Comparison of ENCODE assay signal across 13 cellular contexts in genomic region chr1:157403608-157404007, GRCh38.
A peak's percentile ranks its signal among the peaks of the same experiment; 100 is the strongest.
DNase-seq lines count a peak whose midpoint lies in the region; ATAC-seq, FAIRE-seq and TF ChIP-seq lines count a peak whose summit lies in the region.
"Had no signal": no experiment of that assay in that cellular context is flagged by ENCODE, and none has a peak within 500 bp of the region (broad histone marks: within the 10 kb centered on the region; RNA-seq: fewer than 3 reads in every experiment).

No MANE protein-coding gene starts in this region.

- POLR2A ChIA-PET in H1 (lab: Charles Lee; ENCODE audit: partially characterized antibody), result no interaction called here

- no peak for TF ChIP-seq EP300 in H1 (IDR thresholded peaks at IDR 0.05; ENCODE audit: borderline replicate concordance in 1 of 2, low read depth in 2 of 2, low read length in 2 of 2)

- no peak overlapping the region for H2BK15ac ChIP-seq in H1 (ENCODE audit: low read length)

- H4K20me1 ChIP-seq in H1 (replicated peaks in 1 of 2; ENCODE audit: control insufficient read depth in 1 of 2, insufficient read depth in 2 of 2, low read length in 2 of 2), result no peaks in the 10 kb centered on the region

- H3K4me3 Mint-ChIP-seq in nephron progenitor cell, result no peak overlapping the region

- WGBS in H1 (ENCODE audit: extremely low coverage in 1 of 2, insufficient coverage in 1 of 2, insufficient read length in 1 of 2, insufficient replicate concordance in 2 of 2, low coverage in 1 of 2, low lambda C conversion rate in 2 of 2, missing lambda C conversion rate in 1 of 2), 2 experiments, result 89% methylated on average over 1 of the region's 1 CpG; no CpG with 5 or more reads in 1 of the 2 experiments

- H2BK20ac ChIP-seq in H1 (ENCODE audit: low read length), result no peak overlapping the region

- CTCF ChIA-PET in H1 (lab: Charles Lee; ENCODE audit: partially characterized antibody), result interaction anchor here (1.1 to 4.0 kb wide), 7 partner anchors 12 to 166 kb away, joined by 3 to 15 read pairs (median 5); no protein-coding TSS in a partner anchor

- no peak overlapping the region for H2BK12ac ChIP-seq in H1 (ENCODE audit: low read depth, low read length)

- TF ChIP-seq RAD21 in H1 (IDR thresholded peaks at IDR 0.05 in 1 of 2, conservative IDR thresholded peaks at IDR 0.05 in 1 of 2; ENCODE audit: low read depth in 2 of 2, low read length in 2 of 2), result no peak

- no peak overlapping the region for H4K91ac ChIP-seq in H1 (replicated peaks; ENCODE audit: insufficient read length, low read length)

- H3K4ac ChIP-seq in H1 (replicated peaks; ENCODE audit: insufficient read length, low read depth, low read length), result no peak overlapping the region

- ATAC-seq in GM18502 (IDR thresholded peaks at IDR 0.05; ENCODE audit: poor library complexity, unreplicated experiment) (peak; percentile 34), GM21390 (IDR thresholded peaks at IDR 0.05; ENCODE audit: unreplicated experiment) (peak; percentile 19), HG03175 (IDR thresholded peaks at IDR 0.05; ENCODE audit: unreplicated experiment) (peak; percentile 31)

- no peak for FAIRE-seq in H1 (lab: Jason Lieb, UNC)

- H3K27ac Mint-ChIP-seq in nephron progenitor cell, result no peak overlapping the region

- H4K5ac ChIP-seq in H1 (ENCODE audit: insufficient read length, low read depth, low read length), result no peak overlapping the region

- DNase-seq in H1 (ENCODE audit: low read depth in 1 of 2, low spot score in 2 of 2) (no peak), mucosa of gallbladder (ENCODE audit: low spot score) (no peak), DMS79 treated with DMSO at 0.1 percent for 48 hours (lab: John Stamatoyannopoulos, UW) (no peak), nephron progenitor cell (no peak), SHP77 treated with DMSO at 0.1 percent for 48 hours (lab: John Stamatoyannopoulos, UW) (no peak)
- DNase-seq: activated CD4-positive, alpha-beta T cell treated with anti-CD3 and anti-CD28 coated beads for 4 hours; NCI-H1694 treated with DMSO at 0.1 percent for 48 hours had no signal

- H3K4me3 ChIP-seq in H1 (ENCODE audit: extremely low read depth in 1 of 4, insufficient read depth in 2 of 4, low read depth in 3 of 4, low read length in 4 of 4), result no peak overlapping the region
- H3K4me3 ChIP-seq: thoracic aorta had no signal

- H3K4me2 ChIP-seq in H1 (ENCODE audit: insufficient read depth in 1 of 2, low read depth in 2 of 2, low read length in 2 of 2), result no peak overlapping the region

- H3K27ac ChIP-seq in H1 (ENCODE audit: low read depth, low read length), result 0 out of 2 replicates have a peak overlapping the region, but pooled peaks have one; percentile 6
- H3K27ac ChIP-seq: C4-2B, epithelial cell of prostate, thoracic aorta had no signal

- H3K79me1 ChIP-seq in H1 (ENCODE audit: low read depth, low read length), result no peaks in the 10 kb centered on the region

- no peak for TF ChIP-seq CTCF in H1 (IDR thresholded peaks at IDR 0.05; ENCODE audit: control extremely low read depth in 1 of 3, insufficient read depth in 1 of 3, low read depth in 1 of 3, low read length in 3 of 3)
- TF ChIP-seq CTCF in nephron progenitor cell (IDR thresholded peaks at IDR 0.05), result no peak

- peaks cover 4% of the 10 kb centered on the region for H3K27me3 Mint-ChIP-seq in nephron progenitor cell (ENCODE audit: low read depth, poor library complexity)

- no peak for TF ChIP-seq POLR2A in H1 (IDR thresholded peaks at IDR 0.05; ENCODE audit: control extremely low read depth in 1 of 2, low read depth in 2 of 2, low read length in 2 of 2)

- H4K8ac ChIP-seq in H1 (ENCODE audit: extremely low read depth, insufficient read depth, low read length), result peak overlapping the region; percentile 36

- H3K27me3 ChIP-seq in H1 (replicated peaks in 1 of 4; ENCODE audit: control insufficient read depth in 3 of 4, extremely low read depth in 1 of 4, insufficient read depth in 3 of 4, low read length in 3 of 4), result no peaks in the 10 kb centered on the region

- no peak overlapping the region for H3K9ac ChIP-seq in H1 (replicated peaks in 1 of 4; ENCODE audit: extremely low read depth in 1 of 4, low read depth in 3 of 4, low read length in 3 of 4)

- H3K4me1 ChIP-seq in H1 (replicated peaks in 1 of 4; ENCODE audit: control insufficient read depth in 3 of 4, insufficient read depth in 4 of 4, low read length in 3 of 4), result peaks cover 0 to 8% (median 3%) of the 10 kb centered on the region in 4 experiments; a peak in 4 of 7 replicates

- H3K79me2 ChIP-seq in H1 (ENCODE audit: control insufficient read depth in 1 of 2, insufficient read depth in 2 of 2, low read length in 2 of 2), result no peaks in the 10 kb centered on the region

- H3K9me3 ChIP-seq in H1 (ENCODE audit: insufficient read depth in 2 of 2, low read depth in 1 of 2, low read length in 1 of 2), result no peaks in the 10 kb centered on the region
- H3K9me3 ChIP-seq: thoracic aorta had no signal

- H3K23me2 ChIP-seq in H1 (ENCODE audit: low read depth, low read length), result no peaks in the 10 kb centered on the region; the same call in 1 of the 2 replicates

- H3K9me3 Mint-ChIP-seq in nephron progenitor cell, result peaks cover 9% of the 10 kb centered on the region

- H2BK5ac ChIP-seq in H1 (ENCODE audit: low read depth, low read length), result no peak overlapping the region

- no peak overlapping the region for H3K18ac ChIP-seq in H1 (ENCODE audit: extremely low read depth, low read length)

- H2AK5ac ChIP-seq in H1 (ENCODE audit: low read depth, low read length), result no peak overlapping the region

- no peak overlapping the region for H3K23ac ChIP-seq in H1 (ENCODE audit: insufficient read length)

- no peak overlapping the region for H3K14ac ChIP-seq in H1 (ENCODE audit: insufficient read length)

- H3K36me3 Mint-ChIP-seq in nephron progenitor cell (ENCODE audit: low read depth), result no peaks in the 10 kb centered on the region

- no peak overlapping the region for H3K56ac ChIP-seq in H1 (replicated peaks; ENCODE audit: insufficient read length, low read depth, low read length)

- no peak overlapping the region for H2BK120ac ChIP-seq in H1 (replicated peaks; ENCODE audit: low read depth, low read length)

- H2AFZ ChIP-seq in H1 (ENCODE audit: low read length), result peak overlapping the region; percentile 22

- H3K36me3 ChIP-seq in H1 (ENCODE audit: control insufficient read depth in 2 of 4, insufficient read depth in 4 of 4, low read length in 3 of 4), result no peaks in the 10 kb centered on the region
- H3K36me3 ChIP-seq: thoracic aorta had no signal

- peaks cover 17% of the 10 kb centered on the region for H3K4me1 Mint-ChIP-seq in nephron progenitor cell

TF ChIP-seq in H1, 55 proteins besides CTCF, POLR2A, EP300 and RAD21 (continues in another document):
- TF ChIP-seq PHF8 (conservative IDR thresholded peaks at IDR 0.05; ENCODE audit: low read depth, low read length), result no peak
- no peak for TF ChIP-seq USF2 (IDR thresholded peaks at IDR 0.05; ENCODE audit: low read length)
- no peak for TF ChIP-seq CTBP2 (IDR thresholded peaks at IDR 0.05; ENCODE audit: borderline replicate concordance, insufficient read depth, insufficient read length, low read length)
- no peak for TF ChIP-seq HDAC6 (IDR thresholded peaks at IDR 0.05; ENCODE audit: low read depth, low read length)
- TF ChIP-seq MAFK (IDR thresholded peaks at IDR 0.05; ENCODE audit: low read depth, low read length), result no peak
- TF ChIP-seq ATF3 (IDR thresholded peaks at IDR 0.05; ENCODE audit: insufficient read depth, low read depth, low read length), result no peak
- TF ChIP-seq CHD2 (IDR thresholded peaks at IDR 0.05; ENCODE audit: low read length), result no peak
